In the genomic region with DNA sequence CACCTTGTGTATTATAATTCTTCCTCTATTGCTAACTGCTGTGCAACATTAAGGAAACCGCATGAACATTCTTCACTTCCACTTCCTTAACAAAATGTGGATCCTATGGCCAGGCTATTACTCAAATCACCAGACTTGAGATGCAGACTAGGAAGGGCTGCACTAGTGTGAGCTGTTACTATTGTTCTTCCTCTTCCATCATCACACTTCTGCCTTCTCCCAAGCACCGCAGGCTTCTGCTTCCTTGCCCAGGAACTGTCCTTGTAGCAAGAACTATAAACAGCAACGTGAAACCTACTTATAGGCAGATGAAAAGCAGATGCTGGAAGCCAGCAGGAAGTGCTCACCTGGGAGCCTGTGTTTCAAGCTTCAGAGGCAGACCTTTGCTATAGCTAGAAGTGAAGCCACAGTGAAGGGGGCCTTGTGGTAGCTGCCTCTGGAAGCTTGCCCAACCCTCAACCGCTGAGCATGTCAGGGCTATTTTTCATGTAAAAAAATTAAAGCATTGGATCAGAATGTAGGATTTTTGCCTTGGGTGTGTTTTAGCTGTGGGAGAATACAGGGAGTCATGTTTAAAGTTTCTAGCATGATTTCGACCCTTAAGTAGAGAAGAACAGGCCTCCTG, we compare ENCODE assay signal across 14 cellular contexts. TPM values are rescaled to one million over a fixed set of nuclear protein-coding genes. Genes with fewer than 3 reads are reported as not detected.
A peak's percentile ranks its signal among the peaks of the same experiment; 100 is the strongest.
DNase-seq lines count a peak whose midpoint lies in the region; ATAC-seq and TF ChIP-seq lines count a peak whose summit lies in the region.
"Had no signal": no experiment of that assay in that cellular context is flagged by ENCODE, and none has a peak within 500 bp of the region (broad histone marks: within the 10 kb centered on the region; RNA-seq: fewer than 3 reads in every experiment).

No MANE protein-coding gene starts in this region.

- no peaks in the 10 kb centered on the region for H3K27me3 Mint-ChIP-seq in dendritic cell treated with granulocyte-macrophage colony-stimulating factor and Interleukin-4, amounts not matched to agents 40 ng/mL and 50 ng/mL, for 4 days
- H3K27me3 Mint-ChIP-seq: activated T-helper 17 cell treated with anti-CD3 and anti-CD28 coated beads, Interleukin-2, amount 50 U/mL, for 72 hours had no signal

- H3K27ac Mint-ChIP-seq in dendritic cell treated with granulocyte-macrophage colony-stimulating factor and Interleukin-4, amounts not matched to agents 40 ng/mL and 50 ng/mL, for 4 days: peak overlapping the region; percentile 17
- H3K27ac Mint-ChIP-seq: activated T-helper 17 cell treated with anti-CD3 and anti-CD28 coated beads, Interleukin-2, amount 50 U/mL, for 72 hours had no signal

- H3K4me3 ChIP-seq in gastroesophageal sphincter: no peak overlapping the region
- H3K4me3 ChIP-seq: stomach had no signal

- intact Hi-C loops in dendritic cell treated with granulocyte-macrophage colony-stimulating factor and Interleukin-4, amounts not matched to agents 40 ng/mL and 50 ng/mL, for 4 days (cut with micrococcal nuclease): no loop called here

- H3K36me3 ChIP-seq in gastroesophageal sphincter: no peaks in the 10 kb centered on the region
- H3K36me3 ChIP-seq: stomach had no signal

- H3K4me3 Mint-ChIP-seq in dendritic cell treated with granulocyte-macrophage colony-stimulating factor and Interleukin-4, amounts not matched to agents 40 ng/mL and 50 ng/mL, for 4 days: no peak overlapping the region
- H3K4me3 Mint-ChIP-seq: activated T-helper 17 cell treated with anti-CD3 and anti-CD28 coated beads, Interleukin-2, amount 50 U/mL, for 72 hours had no signal

- peak; percentile 33 for DNase-seq in NCI-H345 (lab: John Stamatoyannopoulos, UW)
- DNase-seq in NCI-H345 treated with DMSO at 0.1 percent for 48 hours (lab: John Stamatoyannopoulos, UW; ENCODE audit: unreplicated experiment): no peak
- peak; percentile 73 for DNase-seq in NCI-H2029 treated with DMSO at 0.1 percent for 48 hours (lab: John Stamatoyannopoulos, UW)
- DNase-seq in pons (ENCODE audit: low spot score): peak; percentile 85
- DNase-seq in stimulated activated naive CD8-positive, alpha-beta T cell treated with anti-CD3 and anti-CD28 coated beads, Interleukin-15, Interleukin-2, amounts not matched to agents 100 U/mL and 50 U/mL, for 24 hours: no peak
- DNase-seq in activated CD4-positive, alpha-beta T cell treated with anti-CD3 and anti-CD28 coated beads, Interleukin-2, amount 50 U/mL, for 4 hours: no peak
- DNase-seq: 8988T; activated CD4-positive, CD25-positive, alpha-beta regulatory T cell; Calu3; stomach had no signal

- no peaks in the 10 kb centered on the region for H3K36me3 Mint-ChIP-seq in dendritic cell treated with granulocyte-macrophage colony-stimulating factor and Interleukin-4, amounts not matched to agents 40 ng/mL and 50 ng/mL, for 4 days (ENCODE audit: low read depth)

- TF ChIP-seq CTCF in gastroesophageal sphincter (IDR thresholded peaks at IDR 0.05): no peak

- TF ChIP-seq EP300 in gastroesophageal sphincter (IDR thresholded peaks at IDR 0.05): no peak

- H3K4me1 ChIP-seq in gastroesophageal sphincter: no peaks in the 10 kb centered on the region
- H3K4me1 ChIP-seq: stomach had no signal

- no peak for ATAC-seq in stimulated activated naive CD8-positive, alpha-beta T cell treated with anti-CD3 and anti-CD28 coated beads, Interleukin-15, Interleukin-2, amounts not matched to agents 100 U/mL and 50 U/mL, for 24 hours
- ATAC-seq in gastroesophageal sphincter: no peak
- ATAC-seq: activated T-helper 17 cell treated with anti-CD3 and anti-CD28 coated beads, Interleukin-2, amount 50 U/mL, for 72 hours had no signal

- peaks cover 9% of the 10 kb centered on the region for H3K9me3 Mint-ChIP-seq in dendritic cell treated with granulocyte-macrophage colony-stimulating factor and Interleukin-4, amounts not matched to agents 40 ng/mL and 50 ng/mL, for 4 days
- H3K9me3 Mint-ChIP-seq: activated T-helper 17 cell treated with anti-CD3 and anti-CD28 coated beads, Interleukin-2, amount 50 U/mL, for 72 hours had no signal

- H3K27ac ChIP-seq in gastroesophageal sphincter: no peak overlapping the region
- H3K27ac ChIP-seq: stomach had no signal

- H3K27me3 ChIP-seq in gastroesophageal sphincter: no peaks in the 10 kb centered on the region
- H3K27me3 ChIP-seq: stomach had no signal

- peaks cover 14% of the 10 kb centered on the region for H3K4me1 Mint-ChIP-seq in dendritic cell treated with granulocyte-macrophage colony-stimulating factor and Interleukin-4, amounts not matched to agents 40 ng/mL and 50 ng/mL, for 4 days (ENCODE audit: low read depth)
- H3K4me1 Mint-ChIP-seq: activated T-helper 17 cell treated with anti-CD3 and anti-CD28 coated beads, Interleukin-2, amount 50 U/mL, for 72 hours had no signal

- 28 to 40% methylated on average over 2 to 5 of the region's 5 CpGs for WGBS in gastroesophageal sphincter (ENCODE audit: low coverage in 1 of 2), 2 donors

- TF ChIP-seq POLR2A in gastroesophageal sphincter (IDR thresholded peaks at IDR 0.05): no peak

- no peaks in the 10 kb centered on the region for H3K9me3 ChIP-seq in gastroesophageal sphincter

RNA-seq across cellular contexts. Expression of a gene that starts 43.9 kb away (rescaled TPM):
- under 1 TPM in 2 of 4 donors, not detected in 2; under 0.01 to 0.73 TPM for total RNA-seq in gastroesophageal sphincter
- total RNA-seq: activated T-helper 17 cell treated with anti-CD3 and anti-CD28 coated beads, Interleukin-2, amount 50 U/mL, for 72 hours; Calu3; osteoblast had no signal

Comparison
In these comparisons a context has a peak if more than half of its experiments do, and no peak if none do; other contexts are left out.
1. DNase-seq: peak in NCI-H345 (single experiment), NCI-H2029 treated with DMSO at 0.1 percent for 48 hours (single experiment) and pons (single experiment); none in NCI-H345 treated with DMSO at 0.1 percent for 48 hours (single experiment), stimulated activated naive CD8-positive, alpha-beta T cell treated with anti-CD3 and anti-CD28 coated beads, Interleukin-15, Interleukin-2, amounts not matched to agents 100 U/mL and 50 U/mL, for 24 hours (single experiment) and activated CD4-positive, alpha-beta T cell treated with anti-CD3 and anti-CD28 coated beads, Interleukin-2, amount 50 U/mL, for 4 hours (0 of 2).